Comparison of ENCODE assay signal across 8 cellular contexts in the genomic region with DNA sequence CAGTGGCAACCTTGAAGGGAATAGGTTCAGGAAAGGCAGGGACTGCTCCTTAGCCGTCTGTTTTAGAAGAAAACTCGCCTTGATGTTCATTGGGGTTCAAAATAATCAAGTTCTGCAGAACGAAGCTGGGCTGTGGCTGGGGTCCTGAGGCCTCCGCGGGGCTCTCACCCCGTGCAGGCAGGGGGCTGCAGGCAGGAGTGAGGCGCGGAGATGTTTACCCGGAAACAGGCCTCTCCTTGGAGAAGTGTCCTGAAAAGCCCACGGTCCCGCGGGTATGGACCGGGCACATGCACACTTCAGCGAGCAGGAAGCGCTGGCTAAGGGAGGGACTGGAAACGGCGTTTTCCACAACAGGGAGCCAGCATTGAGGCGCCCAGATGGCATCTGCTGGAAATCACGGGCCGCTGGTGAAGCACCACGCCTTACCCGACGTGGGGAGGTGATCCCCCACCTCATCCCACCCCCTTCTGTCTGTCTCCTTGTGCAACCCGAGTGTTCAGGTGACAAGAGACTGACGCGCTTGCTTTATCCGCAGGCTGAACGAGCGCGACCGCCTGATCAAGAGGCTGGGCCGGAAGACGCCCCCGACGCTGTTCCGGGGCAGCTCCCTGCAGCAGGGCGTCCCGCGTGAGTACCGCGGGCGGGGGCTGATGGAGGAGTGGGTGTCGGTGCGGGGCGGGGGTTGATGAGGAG. TPM values are rescaled to one million over a fixed set of nuclear protein-coding genes. Genes with fewer than 3 reads are reported as not detected.
DNase-seq lines count a peak whose midpoint lies in the region; ATAC-seq lines count a peak whose summit lies in the region.

No MANE protein-coding gene starts in this region.

- no peak overlapping the region for H3K4ac ChIP-seq in mesendoderm (ENCODE audit: low read depth, low read length)

- H3K4me3 Mint-ChIP-seq in T-helper 2 cell treated with Interferon-gamma antibody and Interleukin-4, amounts not matched to agents 5 μg/mL and 100 μg/mL, for 36 hours = peak overlapping the region; percentile 71
- peak overlapping the region; percentile 59 for H3K4me3 Mint-ChIP-seq in stimulated activated effector memory CD8-positive, alpha-beta T cell treated with anti-CD3 and anti-CD28 coated beads, Interleukin-12 subunit alpha, Interleukin-12 subunit beta, amount 100 ng/mL, for 72 hours

- H3K27ac ChIP-seq in mesendoderm (ENCODE audit: low read depth, low read length) = no peak overlapping the region

- no peaks in the 10 kb centered on the region for H3K27me3 ChIP-seq in mesendoderm (ENCODE audit: insufficient read depth, low read length, poor library complexity)

- H2BK5ac ChIP-seq in mesendoderm (ENCODE audit: low read length) = no peak overlapping the region

- peaks cover 9% of the 10 kb centered on the region for H3K4me1 Mint-ChIP-seq in T-helper 2 cell treated with Interferon-gamma antibody and Interleukin-4, amounts not matched to agents 5 μg/mL and 100 μg/mL, for 36 hours (ENCODE audit: low read depth)
- H3K4me1 Mint-ChIP-seq in stimulated activated effector memory CD8-positive, alpha-beta T cell treated with anti-CD3 and anti-CD28 coated beads, Interleukin-12 subunit alpha, Interleukin-12 subunit beta, amount 100 ng/mL, for 72 hours = no peaks in the 10 kb centered on the region

- no peak overlapping the region for H2BK15ac ChIP-seq in mesendoderm (replicated peaks; ENCODE audit: low read depth)

- H3K9me3 Mint-ChIP-seq in T-helper 2 cell treated with Interferon-gamma antibody and Interleukin-4, amounts not matched to agents 5 μg/mL and 100 μg/mL, for 36 hours = no peaks in the 10 kb centered on the region
- no peaks in the 10 kb centered on the region for H3K9me3 Mint-ChIP-seq in stimulated activated effector memory CD8-positive, alpha-beta T cell treated with anti-CD3 and anti-CD28 coated beads, Interleukin-12 subunit alpha, Interleukin-12 subunit beta, amount 100 ng/mL, for 72 hours

- peak; percentile 75 for ATAC-seq in stimulated activated effector memory CD8-positive, alpha-beta T cell treated with anti-CD3 and anti-CD28 coated beads, Interleukin-12 subunit alpha, Interleukin-12 subunit beta, amount 100 ng/mL, for 72 hours
- ATAC-seq in GM19328 (IDR thresholded peaks at IDR 0.05; ENCODE audit: unreplicated experiment) = no peak
- ATAC-seq in HG03139 (IDR thresholded peaks at IDR 0.05; ENCODE audit: unreplicated experiment) = no peak
- no peak for ATAC-seq in HG03354 (IDR thresholded peaks at IDR 0.05; ENCODE audit: poor library complexity, severe bottlenecking, unreplicated experiment)

- no peaks in the 10 kb centered on the region for H3K4me1 ChIP-seq in mesendoderm (ENCODE audit: control insufficient read depth, low read depth, low read length)

- peak overlapping the region; percentile 62 for H3K56ac ChIP-seq in mesendoderm (ENCODE audit: low read length)

- H3K18ac ChIP-seq in mesendoderm (ENCODE audit: low read length) = no peak overlapping the region

- no peak overlapping the region for H2AK5ac ChIP-seq in mesendoderm (ENCODE audit: low read length)

- no peak overlapping the region for H3K4me3 ChIP-seq in mesendoderm (ENCODE audit: low read length)

- DNase-seq in T-helper 2 cell treated with Interferon-gamma antibody and Interleukin-4, amounts not matched to agents 5 μg/mL and 100 μg/mL, for 36 hours (ENCODE audit: low spot score) = peak; percentile 26
- DNase-seq in activated naive CD4-positive, alpha-beta T cell treated with anti-CD3 and anti-CD28 coated beads, Interleukin-2, amount 50 U/mL, for 16 hours = peak; percentile 65
- DNase-seq in mesendoderm = no peak
- DNase-seq in stimulated activated effector memory CD8-positive, alpha-beta T cell treated with anti-CD3 and anti-CD28 coated beads, Interleukin-12 subunit alpha, Interleukin-12 subunit beta, amount 100 ng/mL, for 72 hours (ENCODE audit: low spot score in 2 of 2) = peak in 1 of 2 donors; percentile 56
- DNase-seq in NCI-H1048 (lab: John Stamatoyannopoulos, UW) = no peak

- no peaks in the 10 kb centered on the region for H3K79me2 ChIP-seq in mesendoderm (ENCODE audit: control insufficient read depth, insufficient read depth, low read length)

- H4K8ac ChIP-seq in mesendoderm (ENCODE audit: low read depth, low read length) = no peak overlapping the region

- no peak overlapping the region for H2BK120ac ChIP-seq in mesendoderm (ENCODE audit: low read depth, low read length)

- no peak overlapping the region for H3K23ac ChIP-seq in mesendoderm (ENCODE audit: low read length)

- WGBS in mesendoderm (ENCODE audit: extremely low coverage, insufficient coverage, low lambda C conversion rate) = no CpG with 5 or more reads among the region's 45 CpGs

- H3K36me3 ChIP-seq in mesendoderm (ENCODE audit: control insufficient read depth, insufficient read depth, low read length) = no peaks in the 10 kb centered on the region

- H3K4me2 ChIP-seq in mesendoderm (ENCODE audit: low read length) = peak overlapping the region; percentile 36

- H3K36me3 Mint-ChIP-seq in T-helper 2 cell treated with Interferon-gamma antibody and Interleukin-4, amounts not matched to agents 5 μg/mL and 100 μg/mL, for 36 hours (ENCODE audit: low read depth) = no peaks in the 10 kb centered on the region
- no peaks in the 10 kb centered on the region for H3K36me3 Mint-ChIP-seq in stimulated activated effector memory CD8-positive, alpha-beta T cell treated with anti-CD3 and anti-CD28 coated beads, Interleukin-12 subunit alpha, Interleukin-12 subunit beta, amount 100 ng/mL, for 72 hours

- H3K27me3 Mint-ChIP-seq in T-helper 2 cell treated with Interferon-gamma antibody and Interleukin-4, amounts not matched to agents 5 μg/mL and 100 μg/mL, for 36 hours (ENCODE audit: low read depth) = no peaks in the 10 kb centered on the region

- peak overlapping the region; percentile 68 for H3K27ac Mint-ChIP-seq in T-helper 2 cell treated with Interferon-gamma antibody and Interleukin-4, amounts not matched to agents 5 μg/mL and 100 μg/mL, for 36 hours
- H3K27ac Mint-ChIP-seq in stimulated activated effector memory CD8-positive, alpha-beta T cell treated with anti-CD3 and anti-CD28 coated beads, Interleukin-12 subunit alpha, Interleukin-12 subunit beta, amount 100 ng/mL, for 72 hours = no peak overlapping the region

- H3K79me1 ChIP-seq in mesendoderm (ENCODE audit: low read length) = no peaks in the 10 kb centered on the region

- H4K5ac ChIP-seq in mesendoderm (ENCODE audit: low read length) = no peak overlapping the region

- peak overlapping the region; percentile 26 for H3K9ac ChIP-seq in mesendoderm (ENCODE audit: low read length)

RNA-seq across cellular contexts. Expression of gene SHISA2, which starts 39.7 kb away (rescaled TPM):
- polyA plus RNA-seq in mesendoderm (2013, experiment 1 of 2) = 1.2 TPM
- polyA plus RNA-seq in mesendoderm (2013, experiment 2 of 2) = 1.1 TPM

Comparison
In these comparisons a context has a peak if more than half of its experiments do, and no peak if none do; other contexts are left out.
1. DNase-seq: peak in T-helper 2 cell treated with Interferon-gamma antibody and Interleukin-4, amounts not matched to agents 5 μg/mL and 100 μg/mL, for 36 hours (single experiment) and activated naive CD4-positive, alpha-beta T cell treated with anti-CD3 and anti-CD28 coated beads, Interleukin-2, amount 50 U/mL, for 16 hours (single experiment); none in mesendoderm (single experiment) and NCI-H1048 (single experiment).